1 cellular context compared by ENCODE assay signal in the genomic region with DNA sequence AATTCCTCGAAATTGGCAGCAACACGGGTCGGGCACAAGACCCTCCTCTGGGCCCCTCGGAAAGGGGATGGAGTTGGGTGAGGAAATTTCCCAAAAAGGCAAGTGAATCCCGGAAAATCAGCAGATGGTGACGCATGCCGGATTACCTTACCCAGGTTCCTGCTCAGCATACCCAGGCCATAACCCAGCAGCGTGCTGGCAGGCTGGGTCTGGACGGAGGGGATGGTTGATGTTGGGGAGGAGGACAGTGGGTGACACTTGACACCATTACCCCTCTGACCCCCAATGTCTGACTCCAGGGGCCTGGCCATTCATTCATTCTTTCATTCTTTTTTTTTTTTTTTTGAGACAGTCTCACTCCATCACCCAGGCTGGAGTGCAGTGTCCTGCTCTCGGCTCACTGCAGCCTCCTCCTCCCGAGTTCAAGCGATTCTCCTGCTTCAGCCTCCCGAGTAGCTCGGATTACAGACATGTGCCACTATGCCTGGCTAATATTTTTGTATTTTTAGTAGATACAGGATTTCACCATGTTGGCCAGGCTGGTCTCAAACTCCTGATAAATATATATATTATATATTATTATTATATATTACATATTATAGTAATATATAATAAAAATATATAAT.
TF ChIP-seq lines count a peak whose summit lies in the region.

No MANE protein-coding gene starts in this region.

TF ChIP-seq in WTC11, 78 proteins besides CTCF, POLR2A, EP300 and RAD21 (continued from another document):
- TF ChIP-seq, protein P1, sequence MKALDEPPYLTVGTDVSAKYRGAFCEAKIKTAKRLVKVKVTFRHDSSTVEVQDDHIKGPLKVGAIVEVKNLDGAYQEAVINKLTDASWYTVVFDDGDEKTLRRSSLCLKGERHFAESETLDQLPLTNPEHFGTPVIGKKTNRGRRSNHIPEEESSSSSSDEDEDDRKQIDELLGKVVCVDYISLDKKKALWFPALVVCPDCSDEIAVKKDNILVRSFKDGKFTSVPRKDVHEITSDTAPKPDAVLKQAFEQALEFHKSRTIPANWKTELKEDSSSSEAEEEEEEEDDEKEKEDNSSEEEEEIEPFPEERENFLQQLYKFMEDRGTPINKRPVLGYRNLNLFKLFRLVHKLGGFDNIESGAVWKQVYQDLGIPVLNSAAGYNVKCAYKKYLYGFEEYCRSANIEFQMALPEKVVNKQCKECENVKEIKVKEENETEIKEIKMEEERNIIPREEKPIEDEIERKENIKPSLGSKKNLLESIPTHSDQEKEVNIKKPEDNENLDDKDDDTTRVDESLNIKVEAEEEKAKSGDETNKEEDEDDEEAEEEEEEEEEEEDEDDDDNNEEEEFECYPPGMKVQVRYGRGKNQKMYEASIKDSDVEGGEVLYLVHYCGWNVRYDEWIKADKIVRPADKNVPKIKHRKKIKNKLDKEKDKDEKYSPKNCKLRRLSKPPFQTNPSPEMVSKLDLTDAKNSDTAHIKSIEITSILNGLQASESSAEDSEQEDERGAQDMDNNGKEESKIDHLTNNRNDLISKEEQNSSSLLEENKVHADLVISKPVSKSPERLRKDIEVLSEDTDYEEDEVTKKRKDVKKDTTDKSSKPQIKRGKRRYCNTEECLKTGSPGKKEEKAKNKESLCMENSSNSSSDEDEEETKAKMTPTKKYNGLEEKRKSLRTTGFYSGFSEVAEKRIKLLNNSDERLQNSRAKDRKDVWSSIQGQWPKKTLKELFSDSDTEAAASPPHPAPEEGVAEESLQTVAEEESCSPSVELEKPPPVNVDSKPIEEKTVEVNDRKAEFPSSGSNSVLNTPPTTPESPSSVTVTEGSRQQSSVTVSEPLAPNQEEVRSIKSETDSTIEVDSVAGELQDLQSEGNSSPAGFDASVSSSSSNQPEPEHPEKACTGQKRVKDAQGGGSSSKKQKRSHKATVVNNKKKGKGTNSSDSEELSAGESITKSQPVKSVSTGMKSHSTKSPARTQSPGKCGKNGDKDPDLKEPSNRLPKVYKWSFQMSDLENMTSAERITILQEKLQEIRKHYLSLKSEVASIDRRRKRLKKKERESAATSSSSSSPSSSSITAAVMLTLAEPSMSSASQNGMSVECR (CRISPR knock-in tag; IDR thresholded peaks at IDR 0.05; ENCODE audit: borderline replicate concordance), result no peak
- TF ChIP-seq NFYB (CRISPR knock-in tag; conservative IDR thresholded peaks at IDR 0.05; ENCODE audit: low read depth), result no peak
- TF ChIP-seq, protein P2, sequence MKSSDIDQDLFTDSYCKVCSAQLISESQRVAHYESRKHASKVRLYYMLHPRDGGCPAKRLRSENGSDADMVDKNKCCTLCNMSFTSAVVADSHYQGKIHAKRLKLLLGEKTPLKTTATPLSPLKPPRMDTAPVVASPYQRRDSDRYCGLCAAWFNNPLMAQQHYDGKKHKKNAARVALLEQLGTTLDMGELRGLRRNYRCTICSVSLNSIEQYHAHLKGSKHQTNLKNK (CRISPR knock-in tag; IDR thresholded peaks at IDR 0.05), result no peak
